In genomic region chr11:82995276-82995675, GRCh38 we compare ENCODE assay signal across 18 cellular contexts.
A peak's percentile ranks its signal among the peaks of the same experiment; 100 is the strongest.
DNase-seq lines count a peak whose midpoint lies in the region; ATAC-seq and TF ChIP-seq lines count a peak whose summit lies in the region.
"Had no signal": no experiment of that assay in that cellular context is flagged by ENCODE, and none has a peak within 500 bp of the region (broad histone marks: within the 10 kb centered on the region; RNA-seq: fewer than 3 reads in every experiment).

No MANE protein-coding gene starts in this region.

- H3K4me3 Mint-ChIP-seq in activated CD4-positive, alpha-beta T cell treated with anti-CD3 and anti-CD28 coated beads, Interleukin-2, amount 10 ng/mL, durations not matched to agents 24 days and 14 days: peak overlapping the region; percentile 5
- H3K4me3 Mint-ChIP-seq in stimulated activated naive B cell treated with anti-CD40 and anti-IgM and Interleukin-4, amounts not matched to agents 10 μg/mL and 1 μg/mL and 100 μg/mL, for 72 hours: peak overlapping the region; percentile 18 to 87
- H3K4me3 Mint-ChIP-seq: CD8-positive, alpha-beta memory T cell; T-helper 1 cell treated with Interleukin-12 subunit alpha and Interleukin-12 subunit beta and Interleukin-4 antibody, amounts not matched to agents 30 μg/mL and 1 μg/mL, for 36 hours had no signal

- H3K9me3 Mint-ChIP-seq in activated CD4-positive, alpha-beta T cell treated with anti-CD3 and anti-CD28 coated beads, Interleukin-2, amount 10 ng/mL, durations not matched to agents 24 days and 14 days: peaks cover 7% of the 10 kb centered on the region
- peaks cover 4% of the 10 kb centered on the region in 2 donors for H3K9me3 Mint-ChIP-seq in stimulated activated naive B cell treated with anti-CD40 and anti-IgM and Interleukin-4, amounts not matched to agents 10 μg/mL and 1 μg/mL and 100 μg/mL, for 72 hours
- H3K9me3 Mint-ChIP-seq: CD8-positive, alpha-beta memory T cell; T-helper 1 cell treated with Interleukin-12 subunit alpha and Interleukin-12 subunit beta and Interleukin-4 antibody, amounts not matched to agents 30 μg/mL and 1 μg/mL, for 36 hours had no signal

- H3K27ac ChIP-seq in VCaP: peak overlapping the region; percentile 95
- H3K27ac ChIP-seq: colonic mucosa had no signal

- no peaks in the 10 kb centered on the region for H3K27me3 Mint-ChIP-seq in activated CD4-positive, alpha-beta T cell treated with anti-CD3 and anti-CD28 coated beads, Interleukin-2, amount 10 ng/mL, durations not matched to agents 24 days and 14 days
- no peaks in the 10 kb centered on the region for H3K27me3 Mint-ChIP-seq in stimulated activated naive B cell treated with anti-CD40 and anti-IgM and Interleukin-4, amounts not matched to agents 10 μg/mL and 1 μg/mL and 100 μg/mL, for 72 hours

- ATAC-seq in stimulated activated naive B cell treated with anti-CD40 and anti-IgM and Interleukin-4, amounts not matched to agents 10 μg/mL and 1 μg/mL and 100 μg/mL, for 72 hours (replicated peaks): no peak

- peaks cover 16% of the 10 kb centered on the region for H3K36me3 Mint-ChIP-seq in activated CD4-positive, alpha-beta T cell treated with anti-CD3 and anti-CD28 coated beads, Interleukin-2, amount 10 ng/mL, durations not matched to agents 24 days and 14 days (ENCODE audit: low read depth)
- H3K36me3 Mint-ChIP-seq in stimulated activated naive B cell treated with anti-CD40 and anti-IgM and Interleukin-4, amounts not matched to agents 10 μg/mL and 1 μg/mL and 100 μg/mL, for 72 hours: peaks cover 47 to 54% of the 10 kb centered on the region in 2 donors

- H3K27ac Mint-ChIP-seq in activated CD4-positive, alpha-beta T cell treated with anti-CD3 and anti-CD28 coated beads, Interleukin-2, amount 10 ng/mL, durations not matched to agents 24 days and 14 days: peak overlapping the region; percentile 55
- H3K27ac Mint-ChIP-seq in stimulated activated naive B cell treated with anti-CD40 and anti-IgM and Interleukin-4, amounts not matched to agents 10 μg/mL and 1 μg/mL and 100 μg/mL, for 72 hours: peak overlapping the region; percentile 2

- DNase-seq in activated CD4-positive, alpha-beta T cell treated with anti-CD3 and anti-CD28 coated beads, Interleukin-2, amount 10 ng/mL, durations not matched to agents 24 days and 14 days: no peak
- no peak for DNase-seq in activated CD4-positive, alpha-beta T cell treated with anti-CD3 and anti-CD28 coated beads, Interleukin-2, amount 50 U/mL, for 1 hour
- peak; percentile 28 for DNase-seq in fibroblast of mammary gland (ENCODE audit: low read depth)
- no peak for DNase-seq in stimulated activated naive B cell treated with anti-CD40 and anti-IgM and Interleukin-4, amounts not matched to agents 10 μg/mL and 1 μg/mL and 100 μg/mL, for 72 hours
- DNase-seq in NCI-H774 (lab: John Stamatoyannopoulos, UW): no peak
- DNase-seq in AG08396 (ENCODE audit: low spot score): no peak
- no peak for DNase-seq in SIG-M5 treated with dmso at 0.1 percent for 504 hours (lab: John Stamatoyannopoulos, UW; ENCODE audit: unreplicated experiment)
- DNase-seq: activated CD4-positive, CD25-positive, alpha-beta regulatory T cell treated with anti-CD3 and anti-CD28 coated beads, Interleukin-2, amount 50 U/mL, for 72 hours; CD8-positive, alpha-beta memory T cell; colonic mucosa; IMR-90; left cardiac atrium; NCI-H1105; posterior cingulate gyrus had no signal

- peaks cover 33% of the 10 kb centered on the region for H3K4me1 Mint-ChIP-seq in activated CD4-positive, alpha-beta T cell treated with anti-CD3 and anti-CD28 coated beads, Interleukin-2, amount 10 ng/mL, durations not matched to agents 24 days and 14 days
- peaks cover 57 to 86% of the 10 kb centered on the region in 2 donors for H3K4me1 Mint-ChIP-seq in stimulated activated naive B cell treated with anti-CD40 and anti-IgM and Interleukin-4, amounts not matched to agents 10 μg/mL and 1 μg/mL and 100 μg/mL, for 72 hours

- no peak overlapping the region for H3K4me3 ChIP-seq in fibroblast of mammary gland (ENCODE audit: control insufficient read depth, low read depth, low read length)
- H3K4me3 ChIP-seq: ascending aorta, colonic mucosa, thoracic aorta had no signal

- intact Hi-C loops in activated CD4-positive, alpha-beta T cell treated with anti-CD3 and anti-CD28 coated beads, Interleukin-2, amount 10 ng/mL, durations not matched to agents 24 days and 14 days (cut with micrococcal nuclease): loop anchor here (5.0 to 10.0 kb wide), 2 partner anchors 122 to 290 kb away; partner anchors contain the start of gene CCDC90B

- no peak for TF ChIP-seq CTCF in VCaP (conservative IDR thresholded peaks at IDR 0.05)
- no peak for TF ChIP-seq CTCF in fibroblast of mammary gland (conservative IDR thresholded peaks at IDR 0.05; ENCODE audit: control insufficient read depth, insufficient read depth, low read depth, low read length)
